8 cellular contexts compared by ENCODE assay signal in genomic region chr7:135509589-135509838, GRCh38. TPM values are rescaled to one million over a fixed set of nuclear protein-coding genes. Genes with fewer than 3 reads are reported as not detected.
DNase-seq lines count a peak whose midpoint lies in the region; ATAC-seq and TF ChIP-seq lines count a peak whose summit lies in the region.

No MANE protein-coding gene starts in this region.

- H3K79me2 ChIP-seq in HCT116 (ENCODE audit: insufficient read depth, low read length): peaks cover 50% of the 10 kb centered on the region

- no peak for ATAC-seq in HCT116
- no peak for ATAC-seq in GM21576 (IDR thresholded peaks at IDR 0.05; ENCODE audit: unreplicated experiment)

- H3K9me3 ChIP-seq in HCT116 (ENCODE audit: control insufficient read depth in 1 of 2, insufficient read depth in 1 of 2, low read depth in 1 of 2, low read length in 2 of 2): no peaks in the 10 kb centered on the region
- no peaks in the 10 kb centered on the region for H3K9me3 ChIP-seq in iPS-15b (ENCODE audit: control insufficient read depth, insufficient read depth, low read length)

- peak overlapping the region; percentile 92 for H3K4me2 ChIP-seq in HCT116 (ENCODE audit: low read length)

- TF ChIP-seq POLR2A in HCT116 (IDR thresholded peaks at IDR 0.05; ENCODE audit: borderline replicate concordance, extremely low read depth, insufficient read depth, insufficient read length): no peak

- no peaks in the 10 kb centered on the region for H3K36me3 ChIP-seq in HCT116 (ENCODE audit: control insufficient read depth in 1 of 2, insufficient read depth in 2 of 2, low read length in 2 of 2)
- H3K36me3 ChIP-seq in iPS-15b (ENCODE audit: control insufficient read depth, insufficient read depth, low read length): no peaks in the 10 kb centered on the region

- CTCF ChIA-PET in HCT116 (lab: Charles Lee): no interaction called here

- H3K27me3 ChIP-seq in HCT116 (ENCODE audit: insufficient read depth, low read length) (no peaks in the 10 kb centered on the region), iPS-15b (ENCODE audit: control insufficient read depth, insufficient read depth, low read length) (no peaks in the 10 kb centered on the region)

- TF ChIP-seq CTCF in HCT116 (IDR thresholded peaks at IDR 0.05 in 2 of 3, conservative IDR thresholded peaks at IDR 0.05 in 1 of 3; ENCODE audit: borderline replicate concordance in 1 of 3, insufficient read depth in 1 of 3, low read depth in 2 of 3, low read length in 2 of 3) (no peak), VCaP (conservative IDR thresholded peaks at IDR 0.05) (no peak)

- POLR2A ChIA-PET in HCT116 (lab: Charles Lee): no interaction called here

- DNase-seq in HCT116 (ENCODE audit: low read depth, low spot score): no peak
- no peak for DNase-seq in hippocampal formation (lab: John Stamatoyannopoulos, UW)
- no peak for DNase-seq in stimulated activated CD4-positive, alpha-beta T cell treated with anti-CD3 and anti-CD28 coated beads, Interleukin-2, amount 100 ng/mL, for 24 hours
- DNase-seq in NCI-H187 treated with DMSO at 0.1 percent for 48 hours (lab: John Stamatoyannopoulos, UW): no peak

- RAD21 ChIA-PET in HCT116 (lab: Charles Lee; ENCODE audit: low non-redundant PET in 1 of 2, low total read pairs in 2 of 2, uncharacterized antibody in 2 of 2, unreplicated experiment in 2 of 2): interaction anchor here in 1 of 2 experiments (0.7 kb wide), 1 partner anchor 138 kb away, joined by 3 read pairs; no protein-coding TSS in a partner anchor

- peak overlapping the region; percentile 81 to 83 for H3K4me3 ChIP-seq in HCT116 (replicated peaks in 1 of 2; ENCODE audit: low read depth in 1 of 2, low read length in 2 of 2)
- peak overlapping the region; percentile 86 for H3K4me3 ChIP-seq in iPS-15b (ENCODE audit: low read depth, low read length)

- BruUV-seq in HCT116 (replicated peaks; lab: Mats Ljungman, UMichigan): no TSS peak

- H3K4me1 ChIP-seq in HCT116 (ENCODE audit: control insufficient read depth in 1 of 2, insufficient read depth in 2 of 2, low read length in 2 of 2) (peaks cover 16 to 37% of the 10 kb centered on the region in 2 experiments), iPS-15b (ENCODE audit: control insufficient read depth, insufficient read depth, low read length) (no peaks in the 10 kb centered on the region)

- H3K9me2 ChIP-seq in HCT116 (ENCODE audit: insufficient read depth): no peaks in the 10 kb centered on the region

- H4K20me1 ChIP-seq in HCT116 (ENCODE audit: insufficient read depth): peaks cover 4% of the 10 kb centered on the region; the same call in 1 of the 2 replicates

- H3K9ac ChIP-seq in HCT116 (ENCODE audit: low read length) (peak overlapping the region; percentile 88), iPS-15b (ENCODE audit: low read depth, low read length) (peak overlapping the region; percentile 98)

- H2AFZ ChIP-seq in HCT116 (ENCODE audit: low read depth, low read length, poor library complexity, severe bottlenecking): no peak overlapping the region

- intact Hi-C loops in HCT116 (cut with micrococcal nuclease): no loop called here

- peak overlapping the region; percentile 68 for H3K27ac ChIP-seq in HCT116 (ENCODE audit: low read depth, low read length)
- peak overlapping the region; percentile 86 for H3K27ac ChIP-seq in VCaP
- H3K27ac ChIP-seq in temporal lobe (ENCODE audit: low read depth, low read length): peak overlapping the region; percentile 75

- no peak for TF ChIP-seq RAD21 in HCT116 (IDR thresholded peaks at IDR 0.05; ENCODE audit: low read depth)

TF ChIP-seq in HCT116, 20 proteins besides CTCF, POLR2A, EP300 and RAD21:
- TF ChIP-seq CBX3 (IDR thresholded peaks at IDR 0.05; ENCODE audit: low read depth) (no peak), POLR2AphosphoS5 (IDR thresholded peaks at IDR 0.05; ENCODE audit: low read depth, low read length) (no peak), ELF1 (IDR thresholded peaks at IDR 0.05; ENCODE audit: borderline replicate concordance, low read depth) (no peak), ZFX (IDR thresholded peaks at IDR 0.05) (peak; percentile 88; the same call in 1 of the 2 replicates), TCF7L2 (IDR thresholded peaks at IDR 0.05; ENCODE audit: borderline replicate concordance, extremely low read depth, insufficient read depth, insufficient read length) (no peak), SRF (IDR thresholded peaks at IDR 0.05; ENCODE audit: low read depth) (no peak)

RNA-seq across cellular contexts. Expression of gene CNOT4, which starts 0.4 kb away (rescaled TPM):
- total RNA-seq in HCT116 (2021; ENCODE audit: unreplicated experiment) (16.6 TPM), temporal lobe (21.9 TPM)
- polyA plus RNA-seq in HCT116 (2012): 6.3 and 8.4 TPM in 2 replicates

RNA-seq across cellular contexts. Expression of gene NUP205, which starts 48.2 kb away (rescaled TPM):
- total RNA-seq in HCT116 (2021; ENCODE audit: unreplicated experiment): 91.0 TPM
- polyA plus RNA-seq in HCT116 (2012): 35.5 and 44.5 TPM in 2 replicates
- 49.2 TPM for total RNA-seq in temporal lobe
